In genomic region chr1:205170532-205171269, GRCh38 we compare ENCODE assay signal across 17 cellular contexts. TPM values are rescaled to one million over a fixed set of nuclear protein-coding genes. Genes with fewer than 3 reads are reported as not detected.
DNase-seq lines count a peak whose midpoint lies in the region; ATAC-seq and TF ChIP-seq lines count a peak whose summit lies in the region.
"Had no signal": no experiment of that assay in that cellular context is flagged by ENCODE, and none has a peak within 500 bp of the region (broad histone marks: within the 10 kb centered on the region; RNA-seq: fewer than 3 reads in every experiment).

No MANE protein-coding gene starts in this region.

- no peak for DNase-seq in CD8-positive, alpha-beta memory T cell
- DNase-seq in HFFc6 (no peak), memory B cell (ENCODE audit: low spot score in 2 of 2) (no peak), NCI-H2107 (lab: John Stamatoyannopoulos, UW) (no peak), left lobe of liver (ENCODE audit: low spot score) (no peak)
- DNase-seq in activated CD8-positive, alpha-beta T cell treated with anti-CD3 and anti-CD28 coated beads for 36 hours, result no peak
- DNase-seq: CD4-positive, alpha-beta T cell; DND-41; GDM1; KG1; NCI-H1092; PC-3 had no signal

- H3K36me3 ChIP-seq in CD8-positive, alpha-beta memory T cell (ENCODE audit: insufficient read depth, low read length), result peaks cover 38% of the 10 kb centered on the region

- POLR2A ChIA-PET in CD8-positive, alpha-beta memory T cell (lab: Charles Lee), result interaction anchor here (0.7 kb wide), 1 partner anchor 35 kb away, joined by 4 read pairs; no protein-coding TSS in a partner anchor
- POLR2A ChIA-PET in activated CD8-positive, alpha-beta T cell treated with anti-CD3 and anti-CD28 coated beads for 36 hours (lab: Charles Lee), result no interaction called here

- H3K36me3 Mint-ChIP-seq in CD8-positive, alpha-beta memory T cell, result peaks cover 5 to 64% (median 23%) of the 10 kb centered on the region in 3 donors
- H3K36me3 Mint-ChIP-seq in HFFc6 (ENCODE audit: low read depth) (peaks cover 46% of the 10 kb centered on the region), memory B cell (peaks cover 33% of the 10 kb centered on the region)
- peaks cover 32% of the 10 kb centered on the region for H3K36me3 Mint-ChIP-seq in activated CD8-positive, alpha-beta T cell treated with anti-CD3 and anti-CD28 coated beads for 36 hours (ENCODE audit: low read depth)

- H3K9me3 ChIP-seq in CD8-positive, alpha-beta memory T cell (ENCODE audit: low read length), result no peaks in the 10 kb centered on the region

- CTCF ChIA-PET in CD8-positive, alpha-beta memory T cell (lab: Charles Lee), result interaction anchor here (1.1 kb wide), 1 partner anchor 41 kb away, joined by 3 read pairs; no protein-coding TSS in a partner anchor
- CTCF ChIA-PET in activated CD8-positive, alpha-beta T cell treated with anti-CD3 and anti-CD28 coated beads for 36 hours (lab: Charles Lee), result interaction anchor here (0.6 to 1.4 kb wide), 2 partner anchors 58 to 149 kb away, joined by 3 to 8 read pairs; no protein-coding TSS in a partner anchor

- H3K27me3 ChIP-seq in CD8-positive, alpha-beta memory T cell (ENCODE audit: insufficient read depth, low read length, poor library complexity, severe bottlenecking), result no peaks in the 10 kb centered on the region

- peak overlapping the region in 3 of 8 donors; percentile 5 to 88 (median 36) for H3K27ac Mint-ChIP-seq in CD8-positive, alpha-beta memory T cell
- H3K27ac Mint-ChIP-seq in HFFc6 (peak overlapping the region; percentile 33), memory B cell (peak overlapping the region; percentile 53)
- peak overlapping the region; percentile 6 for H3K27ac Mint-ChIP-seq in activated CD8-positive, alpha-beta T cell treated with anti-CD3 and anti-CD28 coated beads for 36 hours
- H3K27ac Mint-ChIP-seq: B cell, GM23338 had no signal

- no peak overlapping the region for H3K4me3 ChIP-seq in CD8-positive, alpha-beta memory T cell (ENCODE audit: low read length)
- H3K4me3 ChIP-seq: GM23338 had no signal

- peaks cover 15 to 46% (median 28%) of the 10 kb centered on the region in 3 donors for H3K4me1 Mint-ChIP-seq in CD8-positive, alpha-beta memory T cell
- H3K4me1 Mint-ChIP-seq in HFFc6 (ENCODE audit: low read depth), result peaks cover 56% of the 10 kb centered on the region
- peaks cover 33% of the 10 kb centered on the region for H3K4me1 Mint-ChIP-seq in activated CD8-positive, alpha-beta T cell treated with anti-CD3 and anti-CD28 coated beads for 36 hours (ENCODE audit: low read depth)
- H3K4me1 Mint-ChIP-seq in memory B cell, result peaks cover 2% of the 10 kb centered on the region
- H3K4me1 Mint-ChIP-seq: B cell had no signal

- ATAC-seq in activated CD8-positive, alpha-beta T cell treated with anti-CD3 and anti-CD28 coated beads for 36 hours, result no peak
- no peak for ATAC-seq in memory B cell (ENCODE audit: low read depth)
- no peak for ATAC-seq in left lobe of liver
- ATAC-seq in GM21528 (IDR thresholded peaks at IDR 0.05; ENCODE audit: low FRiP score, unreplicated experiment), result no peak
- ATAC-seq: GM23338, PC-3, Right ventricle myocardium inferior had no signal

- peak overlapping the region in 1 of 7 donors; percentile 65 for H3K4me3 Mint-ChIP-seq in CD8-positive, alpha-beta memory T cell
- H3K4me3 Mint-ChIP-seq in HFFc6 (no peak overlapping the region), memory B cell (no peak overlapping the region)
- no peak overlapping the region for H3K4me3 Mint-ChIP-seq in activated CD8-positive, alpha-beta T cell treated with anti-CD3 and anti-CD28 coated beads for 36 hours
- H3K4me3 Mint-ChIP-seq: B cell, GM23338 had no signal

- H3K9me3 Mint-ChIP-seq in CD8-positive, alpha-beta memory T cell, result no peaks in the 10 kb centered on the region
- no peaks in the 10 kb centered on the region for H3K9me3 Mint-ChIP-seq in HFFc6
- H3K9me3 Mint-ChIP-seq in activated CD8-positive, alpha-beta T cell treated with anti-CD3 and anti-CD28 coated beads for 36 hours, result no peaks in the 10 kb centered on the region
- H3K9me3 Mint-ChIP-seq in memory B cell, result no peaks in the 10 kb centered on the region
- H3K9me3 Mint-ChIP-seq: CD4-positive, alpha-beta T cell; GM23338 had no signal

- intact Hi-C loops in activated CD8-positive, alpha-beta T cell treated with anti-CD3 and anti-CD28 coated beads for 36 hours (cut with micrococcal nuclease), result loop anchor here (5.0 kb wide), 1 partner anchor 37 kb away; no protein-coding TSS in a partner anchor

- peaks cover 28% of the 10 kb centered on the region for H3K4me1 ChIP-seq in CD8-positive, alpha-beta memory T cell (ENCODE audit: insufficient read depth, low read length)

- no peak for TF ChIP-seq CTCF in HFFc6 (IDR thresholded peaks at IDR 0.05)
- no peak for TF ChIP-seq CTCF in activated CD8-positive, alpha-beta T cell treated with anti-CD3 and anti-CD28 coated beads for 36 hours (IDR thresholded peaks at IDR 0.05)

- H3K27ac ChIP-seq in CD8-positive, alpha-beta memory T cell (ENCODE audit: low read depth, low read length), result peak overlapping the region; percentile 34
- H3K27ac ChIP-seq: HL-60 had no signal

- H3K27me3 Mint-ChIP-seq in CD8-positive, alpha-beta memory T cell, result no peaks in the 10 kb centered on the region
- H3K27me3 Mint-ChIP-seq in HFFc6 (ENCODE audit: insufficient read depth) (peaks cover 2% of the 10 kb centered on the region), memory B cell (no peaks in the 10 kb centered on the region)
- no peaks in the 10 kb centered on the region for H3K27me3 Mint-ChIP-seq in activated CD8-positive, alpha-beta T cell treated with anti-CD3 and anti-CD28 coated beads for 36 hours
- H3K27me3 Mint-ChIP-seq: B cell; CD4-positive, alpha-beta T cell had no signal

RNA-seq across cellular contexts. Expression of gene DSTYK, which starts 40.8 kb away (rescaled TPM):
- total RNA-seq in CD8-positive, alpha-beta memory T cell, result 10 to 100 TPM; 12.9 to 13.4 TPM
- polyA plus RNA-seq in CD8-positive, alpha-beta memory T cell, result 8.6 TPM
- total RNA-seq in HFFc6 (2021; fragmentation: NEBNext Ultra II Directional; extraction: Animal tissue kit (Norgen Biotek cat#: 25700)), result 10 to 100 TPM; 13.1 to 17.5 (median 13.9) TPM
- total RNA-seq in activated CD8-positive, alpha-beta T cell treated with anti-CD3 and anti-CD28 coated beads for 36 hours, result 10 to 100 TPM; 10.0 to 10.7 TPM
- total RNA-seq in left lobe of liver, result 2.5 TPM

RNA-seq across cellular contexts. Expression of gene RBBP5, which starts 48.9 kb away (rescaled TPM):
- 10 to 100 TPM; 27.5 to 30.8 TPM for total RNA-seq in CD8-positive, alpha-beta memory T cell
- polyA plus RNA-seq in CD8-positive, alpha-beta memory T cell, result 20.8 TPM
- total RNA-seq in HFFc6 (2021; fragmentation: NEBNext Ultra II Directional; extraction: Animal tissue kit (Norgen Biotek cat#: 25700)), result 10 to 100 TPM; 13.6 to 16.2 (median 15.8) TPM
- total RNA-seq in activated CD8-positive, alpha-beta T cell treated with anti-CD3 and anti-CD28 coated beads for 36 hours, result 10 to 100 TPM; 18.8 to 21.6 TPM
- 7.8 TPM for total RNA-seq in left lobe of liver

RNA-seq across cellular contexts. Expression of gene TMCC2, which starts 57.0 kb away (rescaled TPM):
- total RNA-seq in CD8-positive, alpha-beta memory T cell, result 1 to 10 TPM; 7.1 to 8.4 TPM
- 1.4 TPM for polyA plus RNA-seq in CD8-positive, alpha-beta memory T cell
- total RNA-seq in HFFc6 (2021; fragmentation: NEBNext Ultra II Directional; extraction: Animal tissue kit (Norgen Biotek cat#: 25700)), result 1 to 10 TPM; 3.4 to 4.2 (median 3.9) TPM
- total RNA-seq in activated CD8-positive, alpha-beta T cell treated with anti-CD3 and anti-CD28 coated beads for 36 hours, result 1 to 10 TPM; 6.6 to 7.1 TPM
- 0.33 TPM for total RNA-seq in left lobe of liver
